Comparison of ENCODE assay signal across 21 cellular contexts in genomic region chr12:101078881-101079280, GRCh38.
DNase-seq lines count a peak whose midpoint lies in the region; ATAC-seq, FAIRE-seq and TF ChIP-seq lines count a peak whose summit lies in the region.
"Had no signal": no experiment of that assay in that cellular context is flagged by ENCODE, and none has a peak within 500 bp of the region (broad histone marks: within the 10 kb centered on the region; RNA-seq: fewer than 3 reads in every experiment).

No MANE protein-coding gene starts in this region.

- TF ChIP-seq CTCF in astrocyte (IDR thresholded peaks at IDR 0.05; ENCODE audit: insufficient read depth, low read depth, low read length) = no peak
- TF ChIP-seq CTCF in sigmoid colon (IDR thresholded peaks at IDR 0.05) = no peak
- TF ChIP-seq CTCF in WTC11 (IDR thresholded peaks at IDR 0.05) = no peak

- no peaks in the 10 kb centered on the region for H3K36me3 ChIP-seq in astrocyte (ENCODE audit: insufficient read depth, low read length)
- H3K36me3 ChIP-seq in sigmoid colon = no peaks in the 10 kb centered on the region
- H3K36me3 ChIP-seq: BE2C, HAP-1 had no signal

- H3K9me3 ChIP-seq in astrocyte (ENCODE audit: insufficient read depth, low read depth, low read length) (no peaks in the 10 kb centered on the region), sigmoid colon (no peaks in the 10 kb centered on the region)
- H3K9me3 ChIP-seq: BE2C, HAP-1 had no signal

- intact Hi-C loops in sigmoid colon (cut with DNase I) = no loop called here

- peaks cover 16% of the 10 kb centered on the region for H3K36me3 Mint-ChIP-seq in astrocyte (ENCODE audit: low read depth, unreplicated experiment)
- no peaks in the 10 kb centered on the region for H3K36me3 Mint-ChIP-seq in WTC11
- H3K36me3 Mint-ChIP-seq: CD8-positive, alpha-beta T cell had no signal

- no peak overlapping the region for H3K4me3 Mint-ChIP-seq in astrocyte (ENCODE audit: unreplicated experiment)
- H3K4me3 Mint-ChIP-seq in WTC11 = no peak overlapping the region
- H3K4me3 Mint-ChIP-seq: CD8-positive, alpha-beta T cell had no signal

- no peak overlapping the region for H3K9ac ChIP-seq in astrocyte (ENCODE audit: low read length)

- H2AFZ ChIP-seq in astrocyte (ENCODE audit: low read depth, low read length) = no peak overlapping the region

- ATAC-seq in GM18858 (IDR thresholded peaks at IDR 0.05; ENCODE audit: unreplicated experiment) (no peak), WTC11 (no peak)
- ATAC-seq: CD8-positive, alpha-beta T cell; HepG2 had no signal

- WGBS in sigmoid colon, 2 donors = 77 to 79% methylated on average over 4 of the region's 4 CpGs

- H3K27ac ChIP-seq in astrocyte (ENCODE audit: low read depth, low read length) = no peak overlapping the region
- H3K27ac ChIP-seq in sigmoid colon = no peak overlapping the region
- H3K27ac ChIP-seq: C4-2B had no signal

- H3K27me3 ChIP-seq in astrocyte (ENCODE audit: insufficient read depth, low read length) (no peaks in the 10 kb centered on the region), sigmoid colon (no peaks in the 10 kb centered on the region)
- H3K27me3 ChIP-seq: BE2C had no signal

- H3K27me3 Mint-ChIP-seq in astrocyte (ENCODE audit: low read depth, unreplicated experiment) (no peaks in the 10 kb centered on the region), WTC11 (ENCODE audit: low read depth) (no peaks in the 10 kb centered on the region)

- H3K4me1 Mint-ChIP-seq in astrocyte (ENCODE audit: low read depth, unreplicated experiment) (peaks cover 18% of the 10 kb centered on the region), WTC11 (peaks cover 25% of the 10 kb centered on the region)

- H3K9me3 Mint-ChIP-seq in astrocyte (ENCODE audit: unreplicated experiment) (peaks cover 2% of the 10 kb centered on the region), WTC11 (peaks cover 5% of the 10 kb centered on the region; the same call in 1 of the 2 replicates)
- H3K9me3 Mint-ChIP-seq: CD8-positive, alpha-beta T cell had no signal

- H3K4me1 ChIP-seq in astrocyte (ENCODE audit: insufficient read depth, low read length) (peaks cover 12% of the 10 kb centered on the region), sigmoid colon (peaks cover 0 to 14% (median 13%) of the 10 kb centered on the region in 4 donors)
- H3K4me1 ChIP-seq: BE2C, HAP-1 had no signal

- H4K20me1 ChIP-seq in astrocyte (ENCODE audit: insufficient read depth, low read length) = no peaks in the 10 kb centered on the region

- CTCF ChIA-PET in WTC11 (lab: Charles Lee) = interaction anchor here (0.6 kb wide), 1 partner anchor 490 kb away, joined by 3 read pairs; no protein-coding TSS in a partner anchor

- POLR2A ChIA-PET in WTC11 (lab: Charles Lee) = no interaction called here

- DNase-seq in Ammon's horn (ENCODE audit: low spot score) (peak; percentile 62), astrocyte (ENCODE audit: low read depth) (no peak), inferior parietal cortex (ENCODE audit: extremely low spot score) (peak; percentile 40), pons (ENCODE audit: low spot score) (peak; percentile 69), sigmoid colon (no peak), WTC11 (ENCODE audit: low spot score) (no peak)
- no peak for DNase-seq in activated CD8-positive, alpha-beta memory T cell treated with anti-CD3 and anti-CD28 coated beads for 24 hours
- DNase-seq: BE2C; CD8-positive, alpha-beta T cell; COR-L47; DMS153; DND-41; GDM1 had no signal

- no peaks in the 10 kb centered on the region for H3K79me2 ChIP-seq in astrocyte (ENCODE audit: insufficient read depth, low read length)

- no peak for TF ChIP-seq POLR2A in sigmoid colon (IDR thresholded peaks at IDR 0.05)

- FAIRE-seq in astrocyte (lab: Jason Lieb, UNC) = peak; percentile 17
- FAIRE-seq: D721Med, GM12892, H1, HepG2, HTR-8/SVneo had no signal

- H3K4me2 ChIP-seq in astrocyte (ENCODE audit: low read length) = no peak overlapping the region

- no peak for TF ChIP-seq EP300 in sigmoid colon (IDR thresholded peaks at IDR 0.05)

- H3K27ac Mint-ChIP-seq in astrocyte (ENCODE audit: unreplicated experiment) (no peak overlapping the region), WTC11 (no peak overlapping the region)
- H3K27ac Mint-ChIP-seq: CD8-positive, alpha-beta T cell had no signal

- no peak overlapping the region for H3K4me3 ChIP-seq in astrocyte (ENCODE audit: insufficient read depth, low read depth, low read length)
- H3K4me3 ChIP-seq in sigmoid colon = no peak overlapping the region
- H3K4me3 ChIP-seq: HAP-1 had no signal

TF ChIP-seq in WTC11, 78 proteins besides CTCF, POLR2A, EP300 and RAD21:
- no peak for TF ChIP-seq IRF2 (CRISPR knock-in tag; IDR thresholded peaks at IDR 0.05; ENCODE audit: borderline replicate concordance, low read depth)
- TF ChIP-seq NFATC4 (CRISPR knock-in tag; IDR thresholded peaks at IDR 0.05) = no peak
- no peak for TF ChIP-seq SMAD4 (CRISPR knock-in tag; IDR thresholded peaks at IDR 0.05)
- no peak for TF ChIP-seq MYBL2 (CRISPR knock-in tag; IDR thresholded peaks at IDR 0.05)
- TF ChIP-seq, protein P1, sequence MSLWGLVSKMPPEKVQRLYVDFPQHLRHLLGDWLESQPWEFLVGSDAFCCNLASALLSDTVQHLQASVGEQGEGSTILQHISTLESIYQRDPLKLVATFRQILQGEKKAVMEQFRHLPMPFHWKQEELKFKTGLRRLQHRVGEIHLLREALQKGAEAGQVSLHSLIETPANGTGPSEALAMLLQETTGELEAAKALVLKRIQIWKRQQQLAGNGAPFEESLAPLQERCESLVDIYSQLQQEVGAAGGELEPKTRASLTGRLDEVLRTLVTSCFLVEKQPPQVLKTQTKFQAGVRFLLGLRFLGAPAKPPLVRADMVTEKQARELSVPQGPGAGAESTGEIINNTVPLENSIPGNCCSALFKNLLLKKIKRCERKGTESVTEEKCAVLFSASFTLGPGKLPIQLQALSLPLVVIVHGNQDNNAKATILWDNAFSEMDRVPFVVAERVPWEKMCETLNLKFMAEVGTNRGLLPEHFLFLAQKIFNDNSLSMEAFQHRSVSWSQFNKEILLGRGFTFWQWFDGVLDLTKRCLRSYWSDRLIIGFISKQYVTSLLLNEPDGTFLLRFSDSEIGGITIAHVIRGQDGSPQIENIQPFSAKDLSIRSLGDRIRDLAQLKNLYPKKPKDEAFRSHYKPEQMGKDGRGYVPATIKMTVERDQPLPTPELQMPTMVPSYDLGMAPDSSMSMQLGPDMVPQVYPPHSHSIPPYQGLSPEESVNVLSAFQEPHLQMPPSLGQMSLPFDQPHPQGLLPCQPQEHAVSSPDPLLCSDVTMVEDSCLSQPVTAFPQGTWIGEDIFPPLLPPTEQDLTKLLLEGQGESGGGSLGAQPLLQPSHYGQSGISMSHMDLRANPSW (CRISPR knock-in tag; conservative IDR thresholded peaks at IDR 0.05; ENCODE audit: low read depth) = no peak
- TF ChIP-seq ELF4 (CRISPR knock-in tag; IDR thresholded peaks at IDR 0.05; ENCODE audit: low read depth) = no peak
- TF ChIP-seq, protein P2, sequence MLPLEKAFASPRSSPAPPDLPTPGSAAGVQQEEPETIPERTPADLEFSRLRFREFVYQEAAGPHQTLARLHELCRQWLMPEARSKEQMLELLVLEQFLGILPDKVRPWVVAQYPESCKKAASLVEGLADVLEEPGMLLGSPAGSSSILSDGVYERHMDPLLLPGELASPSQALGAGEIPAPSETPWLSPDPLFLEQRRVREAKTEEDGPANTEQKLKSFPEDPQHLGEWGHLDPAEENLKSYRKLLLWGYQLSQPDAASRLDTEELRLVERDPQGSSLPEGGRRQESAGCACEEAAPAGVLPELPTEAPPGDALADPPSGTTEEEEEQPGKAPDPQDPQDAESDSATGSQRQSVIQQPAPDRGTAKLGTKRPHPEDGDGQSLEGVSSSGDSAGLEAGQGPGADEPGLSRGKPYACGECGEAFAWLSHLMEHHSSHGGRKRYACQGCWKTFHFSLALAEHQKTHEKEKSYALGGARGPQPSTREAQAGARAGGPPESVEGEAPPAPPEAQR (CRISPR knock-in tag; IDR thresholded peaks at IDR 0.05) = no peak
- no peak for TF ChIP-seq ZNF423 (CRISPR knock-in tag; IDR thresholded peaks at IDR 0.05)
- TF ChIP-seq ETV6 (CRISPR knock-in tag; IDR thresholded peaks at IDR 0.05) = no peak

Comparison
In these comparisons a context has a peak if more than half of its experiments do, and no peak if none do; other contexts are left out.
1. DNase-seq: peak in Ammon's horn (single experiment), inferior parietal cortex (single experiment) and pons (single experiment); none in astrocyte (single experiment), sigmoid colon (single experiment), activated CD8-positive, alpha-beta memory T cell treated with anti-CD3 and anti-CD28 coated beads for 24 hours (single experiment) and WTC11 (single experiment).